ENCODE assay signal across 17 cellular contexts in the genomic region with DNA sequence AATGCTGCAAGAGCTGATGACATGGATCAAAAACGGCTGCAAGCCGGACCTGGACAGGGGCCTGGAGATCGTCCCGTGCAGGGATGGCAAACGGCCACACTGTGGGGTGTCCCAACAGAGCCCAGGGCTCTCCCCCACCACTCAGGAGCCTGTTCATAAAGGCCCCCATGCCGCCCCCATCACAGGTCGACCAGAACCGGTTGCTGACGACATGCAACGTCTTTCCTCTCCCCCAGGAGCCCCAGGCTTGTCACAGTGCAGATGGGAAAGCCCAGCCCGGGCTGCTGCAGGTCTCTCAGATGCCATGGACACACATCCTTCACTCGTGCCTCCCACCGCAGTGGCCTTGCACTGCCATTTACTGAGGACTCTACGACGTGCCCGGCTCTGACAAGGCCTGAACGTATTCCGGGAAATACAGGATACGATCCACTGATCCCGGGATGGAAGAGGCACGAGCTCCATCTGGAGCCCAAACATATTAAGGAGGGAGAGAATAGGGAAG.
DNase-seq lines count a peak whose midpoint lies in the region; ATAC-seq lines count a peak whose summit lies in the region.
"Had no signal": no experiment of that assay in that cellular context is flagged by ENCODE, and none has a peak within 500 bp of the region (broad histone marks: within the 10 kb centered on the region; RNA-seq: fewer than 3 reads in every experiment).

No MANE protein-coding gene starts in this region.

- H3K9me3 ChIP-seq in BLaER1 treated with 17β-estradiol and CSF1 and Interleukin-3, amounts not matched to agents 10 nM and 100 nM (replicated peaks in 1 of 11): peaks cover 0 to 10% (median 0%) of the 10 kb centered on the region in 11 experiments; a peak in 2 of 22 replicates
- H3K9me3 ChIP-seq in T-helper 17 cell (ENCODE audit: control insufficient read depth, low read length, poor library complexity, severe bottlenecking) (no peaks in the 10 kb centered on the region), neuronal stem cell (replicated peaks in 1 of 2; ENCODE audit: control insufficient read depth in 2 of 2, insufficient read depth in 1 of 2, low read depth in 1 of 2, low read length in 2 of 2) (no peaks in the 10 kb centered on the region)

- ATAC-seq in T-helper 17 cell: no peak
- peak; percentile 8 to 31 for ATAC-seq in left cardiac atrium
- ATAC-seq in HG02973 (IDR thresholded peaks at IDR 0.05; ENCODE audit: unreplicated experiment): no peak

- no peak overlapping the region for H3K14ac ChIP-seq in neuronal stem cell (ENCODE audit: low read length)

- no peak overlapping the region for H3K4me3 ChIP-seq in BLaER1 treated with 17β-estradiol and CSF1 and Interleukin-3, amounts not matched to agents 10 nM and 100 nM
- no peak overlapping the region for H3K4me3 ChIP-seq in neuronal stem cell (ENCODE audit: low read length in 2 of 2)

- peaks cover 0 to 33% (median 7%) of the 10 kb centered on the region in 11 experiments; a peak in 13 of 22 replicates for H3K36me3 ChIP-seq in BLaER1 treated with 17β-estradiol and CSF1 and Interleukin-3, amounts not matched to agents 10 nM and 100 nM
- peaks cover 3 to 47% of the 10 kb centered on the region in 2 donors for H3K36me3 ChIP-seq in neuronal stem cell (replicated peaks in 1 of 2; ENCODE audit: control insufficient read depth in 2 of 2, insufficient read depth in 2 of 2, low read length in 2 of 2)

- peaks cover 0 to 21% (median 0%) of the 10 kb centered on the region in 11 experiments; a peak in 6 of 22 replicates for H3K27me3 ChIP-seq in BLaER1 treated with 17β-estradiol and CSF1 and Interleukin-3, amounts not matched to agents 10 nM and 100 nM
- H3K27me3 ChIP-seq in neuronal stem cell (ENCODE audit: control insufficient read depth in 3 of 3, insufficient read depth in 3 of 3, low read depth in 1 of 3, low read length in 3 of 3): no peaks in the 10 kb centered on the region

- H3K4me1 Mint-ChIP-seq in T-helper 17 cell: no peaks in the 10 kb centered on the region

- H3K18ac ChIP-seq in neuronal stem cell (ENCODE audit: low read length): peak overlapping the region; percentile 53

- peak overlapping the region; percentile 49 to 82 (median 68); a peak in 21 of 22 replicates for H3K4me2 ChIP-seq in BLaER1 treated with 17β-estradiol and CSF1 and Interleukin-3, amounts not matched to agents 10 nM and 100 nM
- no peak overlapping the region for H3K4me2 ChIP-seq in neuronal stem cell (ENCODE audit: insufficient read depth, low read length, poor library complexity, severe bottlenecking)

- H4K8ac ChIP-seq in neuronal stem cell (ENCODE audit: low read depth, low read length): peak overlapping the region; percentile 53

- no peak overlapping the region for H2BK12ac ChIP-seq in neuronal stem cell (ENCODE audit: low read length)

- WGBS in neuronal stem cell (ENCODE audit: extremely low coverage in 2 of 2, insufficient read length in 2 of 2, insufficient replicate concordance in 1 of 2), 2 donors: no CpG with 5 or more reads among the region's 21 CpGs

- no peak overlapping the region for H2BK5ac ChIP-seq in neuronal stem cell (ENCODE audit: low read length)

- intact Hi-C loops in left cardiac atrium (cut with DNase I): no loop called here

- H2BK15ac ChIP-seq in neuronal stem cell (ENCODE audit: low read length): no peak overlapping the region

- peaks cover 13 to 60% (median 53%) of the 10 kb centered on the region in 11 experiments; a peak in 21 of 22 replicates for H4K20me1 ChIP-seq in BLaER1 treated with 17β-estradiol and CSF1 and Interleukin-3, amounts not matched to agents 10 nM and 100 nM

- DNase-seq in T-helper 17 cell (no peak), left cardiac atrium (no peak), neuronal stem cell (ENCODE audit: low spot score) (no peak), NCI-H1092 treated with DMSO at 0.1 percent for 48 hours (lab: John Stamatoyannopoulos, UW) (no peak), cerebellar nuclear complex (lab: John Stamatoyannopoulos, UW) (no peak)
- no peak for DNase-seq in activated CD4-positive, CD25-positive, alpha-beta regulatory T cell treated with anti-CD3 and anti-CD28 coated beads, Interleukin-2, amount 50 U/mL, for 72 hours
- DNase-seq: ACHN, H7, HFFc6, MM.1S, NCI-H1092, NCI-H2081, NCI-H446 treated with DMSO at 0.1 percent for 48 hours, OCI-M1, SIG-M5 had no signal

- H4K91ac ChIP-seq in neuronal stem cell (ENCODE audit: low read depth, low read length, poor library complexity): no peak overlapping the region

- peaks cover 7% of the 10 kb centered on the region for H3K79me1 ChIP-seq in neuronal stem cell (ENCODE audit: low read depth, low read length)

- H3K27ac Mint-ChIP-seq in T-helper 17 cell: peak overlapping the region; percentile 29
- H3K27ac Mint-ChIP-seq: HFFc6 had no signal

- H3K27ac ChIP-seq in BLaER1 treated with 17β-estradiol and CSF1 and Interleukin-3, amounts not matched to agents 10 nM and 100 nM: peak overlapping the region in 1 of 11 experiments; percentile 41; a peak in 1 of 22 replicates
- H3K27ac ChIP-seq in neuronal stem cell (replicated peaks; ENCODE audit: low read length): no peak overlapping the region

- H3K9ac ChIP-seq in BLaER1 treated with 17β-estradiol and CSF1 and Interleukin-3, amounts not matched to agents 10 nM and 100 nM: peak overlapping the region in 1 of 11 experiments; percentile 24; a peak in 1 of 22 replicates
- no peak overlapping the region for H3K9ac ChIP-seq in neuronal stem cell (ENCODE audit: low read depth, low read length, poor library complexity)

- no peaks in the 10 kb centered on the region for H3K27me3 Mint-ChIP-seq in T-helper 17 cell

- peaks cover 17 to 43% (median 31%) of the 10 kb centered on the region in 10 experiments for H3K4me1 ChIP-seq in BLaER1 treated with 17β-estradiol and CSF1 and Interleukin-3, amounts not matched to agents 10 nM and 100 nM
- H3K4me1 ChIP-seq in neuronal stem cell (ENCODE audit: control insufficient read depth in 2 of 2, insufficient read depth in 1 of 2, low read depth in 1 of 2, low read length in 2 of 2): no peaks in the 10 kb centered on the region

- no peak overlapping the region for H3K4ac ChIP-seq in neuronal stem cell (ENCODE audit: low read length)

- H3K23ac ChIP-seq in neuronal stem cell (ENCODE audit: low read depth, low read length, poor library complexity): no peak overlapping the region

- no peak overlapping the region for H2BK120ac ChIP-seq in neuronal stem cell (ENCODE audit: low read depth, low read length)

- H2AFZ ChIP-seq in neuronal stem cell (ENCODE audit: low read length): no peak overlapping the region

- no peak overlapping the region for H3K4me3 Mint-ChIP-seq in T-helper 17 cell
- H3K4me3 Mint-ChIP-seq: HFFc6 had no signal

- no peak overlapping the region for H2AK5ac ChIP-seq in neuronal stem cell (ENCODE audit: low read depth, low read length)

- H3K36me3 Mint-ChIP-seq in T-helper 17 cell (ENCODE audit: low read depth): no peaks in the 10 kb centered on the region

Comparison
In these comparisons a context has a peak if more than half of its experiments do, and no peak if none do; other contexts are left out.
1. ATAC-seq: peak in left cardiac atrium (2 of 2); none in T-helper 17 cell (single experiment) and HG02973 (single experiment).